ENCODE assay signal across 2 cellular contexts in the genomic region with DNA sequence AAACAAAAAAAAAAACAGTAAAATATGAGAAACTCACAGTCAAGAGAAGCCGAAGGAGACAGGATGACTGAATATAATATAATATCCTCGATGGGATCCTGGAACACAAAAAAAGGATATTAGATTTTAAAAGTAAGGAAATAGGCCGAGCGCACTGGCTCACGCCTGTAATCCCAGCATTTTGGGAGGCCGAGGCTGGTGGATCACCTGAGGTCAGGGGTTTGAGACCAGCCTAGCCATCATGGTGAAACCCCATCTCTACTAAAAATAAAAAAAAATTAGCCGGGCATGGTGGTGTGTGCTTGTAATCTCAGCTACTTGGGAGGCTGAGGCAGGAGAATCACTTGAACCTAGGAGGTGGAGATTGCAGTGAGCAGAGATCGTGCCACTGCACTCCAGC. TPM values are rescaled to one million over a fixed set of nuclear protein-coding genes. Genes with fewer than 3 reads are reported as not detected.
"Had no signal": no experiment of that assay in that cellular context is flagged by ENCODE, and none has a peak within 500 bp of the region (broad histone marks: within the 10 kb centered on the region; RNA-seq: fewer than 3 reads in every experiment).

A gene with protein sequence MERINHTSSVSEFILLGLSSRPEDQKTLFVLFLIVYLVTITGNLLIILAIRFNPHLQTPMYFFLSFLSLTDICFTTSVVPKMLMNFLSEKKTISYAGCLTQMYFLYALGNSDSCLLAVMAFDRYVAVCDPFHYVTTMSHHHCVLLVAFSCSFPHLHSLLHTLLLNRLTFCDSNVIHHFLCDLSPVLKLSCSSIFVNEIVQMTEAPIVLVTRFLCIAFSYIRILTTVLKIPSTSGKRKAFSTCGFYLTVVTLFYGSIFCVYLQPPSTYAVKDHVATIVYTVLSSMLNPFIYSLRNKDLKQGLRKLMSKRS (minus strand): TSS at position 101 of the 400 bp plus-strand sequence. CDS start 14,907 bp downstream, outside the sequence.

RNA-seq across cellular contexts. Expression of the gene that starts here (rescaled TPM):
- total RNA-seq: G401, GM12878 had no signal
- polyA plus RNA-seq: GM12878 had no signal
